In the genomic region with DNA sequence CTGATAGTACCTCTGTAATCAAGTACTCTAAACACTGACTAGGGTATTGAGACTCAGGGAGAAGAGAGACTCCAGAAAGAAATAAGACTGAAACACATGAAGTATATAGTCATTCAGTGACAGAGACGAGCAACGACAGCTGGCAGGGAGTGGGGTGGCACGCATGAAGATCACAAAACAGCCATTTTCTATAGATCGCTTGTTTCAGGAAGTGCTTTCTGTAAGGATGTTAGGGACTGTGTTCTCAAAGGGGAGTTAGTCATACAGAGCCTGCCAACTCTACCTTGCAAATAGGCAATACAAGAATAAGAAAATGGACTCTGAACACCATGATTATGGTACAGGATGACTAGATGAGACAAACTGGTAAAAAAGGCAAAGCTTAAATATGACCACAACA, we compare ENCODE assay signal across 10 cellular contexts.
DNase-seq lines count a peak whose midpoint lies in the region; ATAC-seq, FAIRE-seq and TF ChIP-seq lines count a peak whose summit lies in the region.
"Had no signal": no experiment of that assay in that cellular context is flagged by ENCODE, and none has a peak within 500 bp of the region (broad histone marks: within the 10 kb centered on the region; RNA-seq: fewer than 3 reads in every experiment).

No MANE protein-coding gene starts in this region.

- H3K4me1 ChIP-seq in GM23338 (ENCODE audit: insufficient read depth) = peaks cover 22% of the 10 kb centered on the region

- TF ChIP-seq CTCF in GM23338 (conservative IDR thresholded peaks at IDR 0.05; ENCODE audit: low read depth in 2 of 2) = no peak

- H3K36me3 Mint-ChIP-seq in GM23338 (ENCODE audit: low read depth) = peaks cover 6% of the 10 kb centered on the region; the same call in 2 of the 3 replicates

- no peak overlapping the region for H3K27ac ChIP-seq in GM23338 (ENCODE audit: low read depth)
- H3K27ac ChIP-seq: epithelial cell of prostate had no signal

- no peaks in the 10 kb centered on the region for H3F3A ChIP-seq in GM23338 (replicated peaks; ENCODE audit: low read depth)

- H3K4me1 Mint-ChIP-seq in GM23338 = peaks cover 16% of the 10 kb centered on the region

- no peaks in the 10 kb centered on the region for H3K9me2 ChIP-seq in GM23338 (ENCODE audit: insufficient read depth)

- DNase-seq in GM19239 (ENCODE audit: insufficient read length, low spot score) = peak; percentile 19
- peak; percentile 44 to 60 for DNase-seq in activated CD4-positive, alpha-beta T cell treated with anti-CD3 and anti-CD28 coated beads, Interleukin-2, amount 50 U/mL, for 48 hours
- peak; percentile 45 for DNase-seq in stimulated activated CD4-positive, alpha-beta T cell treated with anti-CD3 and anti-CD28 coated beads, Interleukin-4, amount 100 ng/mL, for 24 hours
- DNase-seq in posterior vena cava (ENCODE audit: low spot score) = no peak
- no peak for DNase-seq in activated CD8-positive, alpha-beta memory T cell treated with anti-CD3 and anti-CD28 coated beads for 24 hours
- no peak for DNase-seq in GM23338 (ENCODE audit: low spot score)
- no peak for DNase-seq in NCI-H1417 (lab: John Stamatoyannopoulos, UW)

- H3K4me3 ChIP-seq in GM23338 = no peak overlapping the region

- H3K36me3 ChIP-seq in GM23338 (ENCODE audit: insufficient read depth) = no peaks in the 10 kb centered on the region

- peaks cover 90% of the 10 kb centered on the region for H3K79me2 ChIP-seq in GM23338 (replicated peaks; ENCODE audit: insufficient read depth)

- peaks cover 14% of the 10 kb centered on the region; the same call in 1 of the 2 replicates for H4K20me1 ChIP-seq in GM23338 (replicated peaks; ENCODE audit: insufficient read depth)

- H2AFZ ChIP-seq in GM23338 = no peak overlapping the region

- no peaks in the 10 kb centered on the region for H3K9me3 Mint-ChIP-seq in GM23338

- no peak overlapping the region for H3K4me3 Mint-ChIP-seq in GM23338

- H3K27ac Mint-ChIP-seq in GM23338 = no peak overlapping the region

- no peak overlapping the region for H3K4me2 ChIP-seq in GM23338
- H3K4me2 ChIP-seq: KMS-11 had no signal

- no peaks in the 10 kb centered on the region for H3K27me3 Mint-ChIP-seq in GM23338 (ENCODE audit: insufficient read depth, low read depth, poor library complexity)

- no peaks in the 10 kb centered on the region for H3K27me3 ChIP-seq in GM23338 (ENCODE audit: insufficient read depth)

- intact Hi-C loops in posterior vena cava (cut with DNase I) = loop anchor here in 1 of 2 donors (10.0 kb wide), 2 partner anchors 137 to 297 kb away; partner anchors contain the start of gene TBL1XR1

- FAIRE-seq in GM19239 (lab: Jason Lieb, UNC) = peak; percentile 79

- ATAC-seq in HG03025 (IDR thresholded peaks at IDR 0.05; ENCODE audit: low FRiP score, unreplicated experiment) = peak; percentile 80
- no peak for ATAC-seq in GM23338

TF ChIP-seq in GM23338, 12 proteins besides CTCF, POLR2A, EP300 and RAD21 (continues in another document):
- TF ChIP-seq JUNB (IDR thresholded peaks at IDR 0.05; ENCODE audit: unreplicated experiment) (no peak), EZH2phosphoT487 (IDR thresholded peaks at IDR 0.05; ENCODE audit: unreplicated experiment) (no peak), STAT1 (IDR thresholded peaks at IDR 0.05; ENCODE audit: unreplicated experiment) (no peak), EZH2 (IDR thresholded peaks at IDR 0.05; ENCODE audit: low read depth, unreplicated experiment) (no peak), CREB1 (CRISPR knock-in tag; IDR thresholded peaks at IDR 0.05; ENCODE audit: low read depth) (no peak), ZNF114 (CRISPR knock-in tag; IDR thresholded peaks at IDR 0.05) (no peak), NANOG (IDR thresholded peaks at IDR 0.05; ENCODE audit: borderline replicate concordance) (no peak), POLR2AphosphoS5 (IDR thresholded peaks at IDR 0.05; ENCODE audit: low read depth) (no peak), ZNF331 (CRISPR knock-in tag; IDR thresholded peaks at IDR 0.05; ENCODE audit: low read depth) (no peak)
- TF ChIP-seq, protein P1, sequence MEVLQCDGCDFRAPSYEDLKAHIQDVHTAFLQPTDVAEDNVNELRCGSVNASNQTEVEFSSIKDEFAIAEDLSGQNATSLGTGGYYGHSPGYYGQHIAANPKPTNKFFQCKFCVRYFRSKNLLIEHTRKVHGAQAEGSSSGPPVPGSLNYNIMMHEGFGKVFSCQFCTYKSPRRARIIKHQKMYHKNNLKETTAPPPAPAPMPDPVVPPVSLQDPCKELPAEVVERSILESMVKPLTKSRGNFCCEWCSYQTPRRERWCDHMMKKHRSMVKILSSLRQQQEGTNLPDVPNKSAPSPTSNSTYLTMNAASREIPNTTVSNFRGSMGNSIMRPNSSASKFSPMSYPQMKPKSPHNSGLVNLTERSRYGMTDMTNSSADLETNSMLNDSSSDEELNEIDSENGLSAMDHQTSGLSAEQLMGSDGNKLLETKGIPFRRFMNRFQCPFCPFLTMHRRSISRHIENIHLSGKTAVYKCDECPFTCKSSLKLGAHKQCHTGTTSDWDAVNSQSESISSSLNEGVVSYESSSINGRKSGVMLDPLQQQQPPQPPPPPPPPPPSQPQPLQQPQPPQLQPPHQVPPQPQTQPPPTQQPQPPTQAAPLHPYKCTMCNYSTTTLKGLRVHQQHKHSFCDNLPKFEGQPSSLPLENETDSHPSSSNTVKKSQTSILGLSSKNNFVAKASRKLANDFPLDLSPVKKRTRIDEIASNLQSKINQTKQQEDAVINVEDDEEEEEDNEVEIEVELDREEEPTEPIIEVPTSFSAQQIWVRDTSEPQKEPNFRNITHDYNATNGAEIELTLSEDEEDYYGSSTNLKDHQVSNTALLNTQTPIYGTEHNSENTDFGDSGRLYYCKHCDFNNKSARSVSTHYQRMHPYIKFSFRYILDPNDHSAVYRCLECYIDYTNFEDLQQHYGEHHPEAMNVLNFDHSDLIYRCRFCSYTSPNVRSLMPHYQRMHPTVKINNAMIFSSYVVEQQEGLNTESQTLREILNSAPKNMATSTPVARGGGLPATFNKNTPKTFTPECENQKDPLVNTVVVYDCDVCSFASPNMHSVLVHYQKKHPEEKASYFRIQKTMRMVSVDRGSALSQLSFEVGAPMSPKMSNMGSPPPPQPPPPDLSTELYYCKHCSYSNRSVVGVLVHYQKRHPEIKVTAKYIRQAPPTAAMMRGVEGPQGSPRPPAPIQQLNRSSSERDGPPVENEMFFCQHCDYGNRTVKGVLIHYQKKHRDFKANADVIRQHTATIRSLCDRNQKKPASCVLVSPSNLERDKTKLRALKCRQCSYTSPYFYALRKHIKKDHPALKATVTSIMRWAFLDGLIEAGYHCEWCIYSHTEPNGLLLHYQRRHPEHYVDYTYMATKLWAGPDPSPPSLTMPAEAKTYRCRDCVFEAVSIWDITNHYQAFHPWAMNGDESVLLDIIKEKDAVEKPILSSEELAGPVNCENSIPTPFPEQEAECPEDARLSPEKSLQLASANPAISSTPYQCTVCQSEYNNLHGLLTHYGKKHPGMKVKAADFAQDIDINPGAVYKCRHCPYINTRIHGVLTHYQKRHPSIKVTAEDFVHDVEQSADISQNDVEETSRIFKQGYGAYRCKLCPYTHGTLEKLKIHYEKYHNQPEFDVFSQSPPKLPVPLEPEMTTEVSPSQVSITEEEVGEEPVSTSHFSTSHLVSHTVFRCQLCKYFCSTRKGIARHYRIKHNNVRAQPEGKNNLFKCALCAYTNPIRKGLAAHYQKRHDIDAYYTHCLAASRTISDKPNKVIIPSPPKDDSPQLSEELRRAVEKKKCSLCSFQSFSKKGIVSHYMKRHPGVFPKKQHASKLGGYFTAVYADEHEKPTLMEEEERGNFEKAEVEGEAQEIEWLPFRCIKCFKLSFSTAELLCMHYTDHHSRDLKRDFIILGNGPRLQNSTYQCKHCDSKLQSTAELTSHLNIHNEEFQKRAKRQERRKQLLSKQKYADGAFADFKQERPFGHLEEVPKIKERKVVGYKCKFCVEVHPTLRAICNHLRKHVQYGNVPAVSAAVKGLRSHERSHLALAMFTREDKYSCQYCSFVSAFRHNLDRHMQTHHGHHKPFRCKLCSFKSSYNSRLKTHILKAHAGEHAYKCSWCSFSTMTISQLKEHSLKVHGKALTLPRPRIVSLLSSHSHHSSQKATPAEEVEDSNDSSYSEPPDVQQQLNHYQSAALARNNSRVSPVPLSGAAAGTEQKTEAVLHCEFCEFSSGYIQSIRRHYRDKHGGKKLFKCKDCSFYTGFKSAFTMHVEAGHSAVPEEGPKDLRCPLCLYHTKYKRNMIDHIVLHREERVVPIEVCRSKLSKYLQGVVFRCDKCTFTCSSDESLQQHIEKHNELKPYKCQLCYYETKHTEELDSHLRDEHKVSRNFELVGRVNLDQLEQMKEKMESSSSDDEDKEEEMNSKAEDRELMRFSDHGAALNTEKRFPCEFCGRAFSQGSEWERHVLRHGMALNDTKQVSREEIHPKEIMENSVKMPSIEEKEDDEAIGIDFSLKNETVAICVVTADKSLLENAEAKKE (CRISPR knock-in tag; IDR thresholded peaks at IDR 0.05) = no peak
- TF ChIP-seq, protein P2, sequence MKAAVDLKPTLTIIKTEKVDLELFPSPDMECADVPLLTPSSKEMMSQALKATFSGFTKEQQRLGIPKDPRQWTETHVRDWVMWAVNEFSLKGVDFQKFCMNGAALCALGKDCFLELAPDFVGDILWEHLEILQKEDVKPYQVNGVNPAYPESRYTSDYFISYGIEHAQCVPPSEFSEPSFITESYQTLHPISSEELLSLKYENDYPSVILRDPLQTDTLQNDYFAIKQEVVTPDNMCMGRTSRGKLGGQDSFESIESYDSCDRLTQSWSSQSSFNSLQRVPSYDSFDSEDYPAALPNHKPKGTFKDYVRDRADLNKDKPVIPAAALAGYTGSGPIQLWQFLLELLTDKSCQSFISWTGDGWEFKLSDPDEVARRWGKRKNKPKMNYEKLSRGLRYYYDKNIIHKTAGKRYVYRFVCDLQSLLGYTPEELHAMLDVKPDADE (IDR thresholded peaks at IDR 0.05) = no peak

Comparison
In these comparisons a context has a peak if more than half of its experiments do, and no peak if none do; other contexts are left out.
1. DNase-seq: peak in GM19239 (single experiment), activated CD4-positive, alpha-beta T cell treated with anti-CD3 and anti-CD28 coated beads, Interleukin-2, amount 50 U/mL, for 48 hours (2 of 2) and stimulated activated CD4-positive, alpha-beta T cell treated with anti-CD3 and anti-CD28 coated beads, Interleukin-4, amount 100 ng/mL, for 24 hours (single experiment); none in posterior vena cava (single experiment), activated CD8-positive, alpha-beta memory T cell treated with anti-CD3 and anti-CD28 coated beads for 24 hours (single experiment), GM23338 (single experiment) and NCI-H1417 (0 of 3).